ENCODE assay signal across 28 cellular contexts in genomic region chr6:166647896-166648295, GRCh38.
"Had no signal": no experiment of that assay in that cellular context is flagged by ENCODE, and none has a peak within 500 bp of the region (broad histone marks: within the 10 kb centered on the region; RNA-seq: fewer than 3 reads in every experiment).

No MANE protein-coding gene starts in this region.

- H3K9ac ChIP-seq: neural progenitor cell had no signal

- H3K36me3 Mint-ChIP-seq: mesothelial cell of epicardium, neural progenitor cell had no signal

- H3K27ac Mint-ChIP-seq: immature natural killer cell; mesothelial cell of epicardium; naive B cell; nephron; neural progenitor cell; stimulated activated naive CD8-positive, alpha-beta T cell treated with anti-CD3 and anti-CD28 coated beads, Interleukin-15, amount 100 ng/mL, for 72 hours had no signal

- FAIRE-seq: frontal cortex had no signal

- H3K4me3 Mint-ChIP-seq: immature natural killer cell; mesothelial cell of epicardium; naive B cell; nephron; neural progenitor cell; stimulated activated naive CD8-positive, alpha-beta T cell treated with anti-CD3 and anti-CD28 coated beads, Interleukin-15, amount 100 ng/mL, for 72 hours had no signal

- H3K4me2 ChIP-seq: neural progenitor cell, smooth muscle cell had no signal

- H3K27me3 ChIP-seq: dorsolateral prefrontal cortex, neural progenitor cell, right atrium auricular region, transverse colon had no signal

- H2AFZ ChIP-seq: neural progenitor cell had no signal

- H3K36me3 ChIP-seq: left ventricle myocardium inferior, lower lobe of right lung, neural progenitor cell, prostate gland, right atrium auricular region, suprapubic skin, transverse colon had no signal

- H3K4me3 ChIP-seq: dorsolateral prefrontal cortex, left ventricle myocardium inferior, lower lobe of right lung, mucosa of descending colon, neural progenitor cell, prostate gland, right atrium auricular region, smooth muscle cell, suprapubic skin, transverse colon had no signal

- DNase-seq: dorsolateral prefrontal cortex; effector CD4-positive, alpha-beta T cell; hypothalamus; immature natural killer cell; islet precursor cell; kidney glomerular epithelial cell; left colon; left ventricle myocardium inferior; lower lobe of right lung; mucosa of descending colon; naive B cell; nucleus accumbens; stimulated activated CD4-positive, alpha-beta T cell treated with anti-CD3 and anti-CD28 coated beads, Interleukin-12 subunit alpha, Interleukin-12 subunit beta, amount 100 ng/mL, for 4 hours; stimulated activated CD4-positive, alpha-beta T cell treated with anti-CD3 and anti-CD28 coated beads, Interleukin-1b, Interleukin-23, amount 100 ng/mL, for 48 hours; stimulated activated CD4-positive, alpha-beta T cell treated with anti-CD3 and anti-CD28 coated beads, Interleukin-4, amount 100 ng/mL, for 1 hour; stimulated activated CD8-positive, alpha-beta memory T cell treated with anti-CD3 and anti-CD28 coated beads, Interleukin-4, amount 100 ng/mL, for 48 hours; stimulated activated naive CD4-positive, alpha-beta T cell; stimulated activated naive CD8-positive, alpha-beta T cell treated with anti-CD3 and anti-CD28 coated beads, Interleukin-15, amount 100 ng/mL, for 72 hours; transverse colon had no signal

- H3K27me3 Mint-ChIP-seq: stimulated activated naive CD8-positive, alpha-beta T cell treated with anti-CD3 and anti-CD28 coated beads, Interleukin-15, amount 100 ng/mL, for 72 hours had no signal

- ATAC-seq: left colon; lower lobe of right lung; mucosa of descending colon; sciatic nerve; stimulated activated naive CD8-positive, alpha-beta T cell treated with anti-CD3 and anti-CD28 coated beads, Interleukin-15, amount 100 ng/mL, for 72 hours had no signal

- H3K9me3 Mint-ChIP-seq: nephron; neural progenitor cell; stimulated activated naive CD8-positive, alpha-beta T cell treated with anti-CD3 and anti-CD28 coated beads, Interleukin-15, amount 100 ng/mL, for 72 hours had no signal

- H3K9me3 ChIP-seq: mucosa of descending colon, prostate gland, suprapubic skin, transverse colon had no signal

- H3K4me1 ChIP-seq: left ventricle myocardium inferior, lower lobe of right lung, prostate gland, right atrium auricular region, suprapubic skin, transverse colon had no signal

- H3K27ac ChIP-seq: left ventricle myocardium inferior, lower lobe of right lung, neural progenitor cell, prostate gland, right atrium auricular region, suprapubic skin, transverse colon had no signal

- H3K4me1 Mint-ChIP-seq: immature natural killer cell; mesothelial cell of epicardium; naive B cell; nephron; stimulated activated naive CD8-positive, alpha-beta T cell treated with anti-CD3 and anti-CD28 coated beads, Interleukin-15, amount 100 ng/mL, for 72 hours had no signal
